Comparison of ENCODE assay signal across 1 cellular context in the genomic region with DNA sequence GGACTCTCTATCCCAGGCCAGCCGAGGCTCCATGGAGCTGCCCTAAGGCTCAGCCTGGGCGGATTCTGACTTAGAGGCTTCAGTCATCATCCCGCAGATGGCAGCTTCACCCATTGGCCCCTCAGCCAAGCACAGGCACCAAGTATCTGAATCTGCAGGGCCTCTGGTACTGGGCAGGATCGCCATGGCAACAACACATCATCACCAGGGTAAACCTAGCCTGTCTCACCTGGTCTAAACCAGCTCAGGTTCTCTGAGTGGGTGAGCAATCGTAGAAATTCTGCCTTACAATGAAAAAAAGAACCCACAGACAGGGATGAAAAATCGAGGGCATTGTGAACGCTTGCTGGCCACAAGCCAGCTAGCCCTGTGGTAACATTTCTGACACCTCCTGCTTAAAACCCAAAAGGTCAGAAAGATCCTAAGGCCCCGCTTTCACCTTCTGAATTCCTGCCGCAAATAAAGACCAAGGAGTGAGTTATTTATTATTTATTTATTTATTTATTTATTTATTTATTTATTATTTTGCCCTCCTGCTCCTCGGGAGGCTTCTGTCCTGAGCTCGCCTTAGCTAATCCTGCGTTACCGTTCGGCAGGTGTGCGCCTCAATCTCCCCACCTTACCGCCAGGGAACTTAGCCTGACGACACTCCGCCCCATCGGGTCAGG.
TF ChIP-seq lines count a peak whose summit lies in the region.

No MANE protein-coding gene starts in this region.

TF ChIP-seq in HEK293, 187 proteins besides CTCF, POLR2A, EP300 and RAD21 (continued from another document and continues in another):
- TF ChIP-seq, protein P1, sequence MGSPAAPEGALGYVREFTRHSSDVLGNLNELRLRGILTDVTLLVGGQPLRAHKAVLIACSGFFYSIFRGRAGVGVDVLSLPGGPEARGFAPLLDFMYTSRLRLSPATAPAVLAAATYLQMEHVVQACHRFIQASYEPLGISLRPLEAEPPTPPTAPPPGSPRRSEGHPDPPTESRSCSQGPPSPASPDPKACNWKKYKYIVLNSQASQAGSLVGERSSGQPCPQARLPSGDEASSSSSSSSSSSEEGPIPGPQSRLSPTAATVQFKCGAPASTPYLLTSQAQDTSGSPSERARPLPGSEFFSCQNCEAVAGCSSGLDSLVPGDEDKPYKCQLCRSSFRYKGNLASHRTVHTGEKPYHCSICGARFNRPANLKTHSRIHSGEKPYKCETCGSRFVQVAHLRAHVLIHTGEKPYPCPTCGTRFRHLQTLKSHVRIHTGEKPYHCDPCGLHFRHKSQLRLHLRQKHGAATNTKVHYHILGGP (tag by site-specific recombination; IDR thresholded peaks at IDR 0.05): 0 out of 2 replicates have a peak, but pooled peaks have one; percentile 20
- TF ChIP-seq ZNF202 (tag by site-specific recombination; IDR thresholded peaks at IDR 0.05; ENCODE audit: borderline replicate concordance) (no peak), ZNF626 (tag by site-specific recombination; IDR thresholded peaks at IDR 0.05) (no peak), ZNF76 (tag by site-specific recombination; IDR thresholded peaks at IDR 0.05; ENCODE audit: borderline replicate concordance, low read depth) (no peak), ZNF214 (tag by site-specific recombination; IDR thresholded peaks at IDR 0.05; ENCODE audit: borderline replicate concordance) (no peak), ZNF792 (tag by site-specific recombination; IDR thresholded peaks at IDR 0.05) (no peak), ZNF311 (tag by site-specific recombination; IDR thresholded peaks at IDR 0.05; ENCODE audit: borderline replicate concordance) (no peak), ZIC2 (tag by site-specific recombination; IDR thresholded peaks at IDR 0.05) (no peak), MEIS1 (CRISPR knock-in tag; IDR thresholded peaks at IDR 0.05; ENCODE audit: borderline replicate concordance) (no peak), ZNF837 (tag by site-specific recombination; IDR thresholded peaks at IDR 0.05) (no peak), ZNF155 (tag by site-specific recombination; IDR thresholded peaks at IDR 0.05) (no peak), PRDM1 (tag by site-specific recombination; IDR thresholded peaks at IDR 0.05) (no peak), ZBTB48 (tag by site-specific recombination; IDR thresholded peaks at IDR 0.05) (no peak), ZNF658 (tag by site-specific recombination; IDR thresholded peaks at IDR 0.05) (no peak), ZNF37A (tag by site-specific recombination; IDR thresholded peaks at IDR 0.05) (no peak), ZFP41 (tag by site-specific recombination; IDR thresholded peaks at IDR 0.05; ENCODE audit: borderline replicate concordance) (no peak), ZNF747 (tag by site-specific recombination; IDR thresholded peaks at IDR 0.05) (no peak), ZNF560 (tag by site-specific recombination; IDR thresholded peaks at IDR 0.05; ENCODE audit: borderline replicate concordance) (peak; percentile 88; the same call in 1 of the 2 replicates), ZBTB7A (tag by site-specific recombination; IDR thresholded peaks at IDR 0.05; ENCODE audit: low read depth) (no peak), ZNF654 (tag by site-specific recombination; IDR thresholded peaks at IDR 0.05; ENCODE audit: low read depth) (peak; percentile 32), ZNF23 (tag by site-specific recombination; IDR thresholded peaks at IDR 0.05; ENCODE audit: borderline replicate concordance) (no peak), GFI1B (tag by site-specific recombination; IDR thresholded peaks at IDR 0.05) (no peak), ZSCAN30 (tag by site-specific recombination; IDR thresholded peaks at IDR 0.05) (no peak), ZNF776 (tag by site-specific recombination; IDR thresholded peaks at IDR 0.05; ENCODE audit: borderline replicate concordance) (no peak), ZFP3 (tag by site-specific recombination; IDR thresholded peaks at IDR 0.05; ENCODE audit: low read depth) (no peak), ZNF830 (tag by site-specific recombination; IDR thresholded peaks at IDR 0.05; ENCODE audit: low read depth) (no peak), ZNF391 (tag by site-specific recombination; IDR thresholded peaks at IDR 0.05; ENCODE audit: borderline replicate concordance, low read depth) (no peak), ZNF132 (tag by site-specific recombination; IDR thresholded peaks at IDR 0.05; ENCODE audit: borderline replicate concordance) (no peak), FEZF1 (tag by site-specific recombination; IDR thresholded peaks at IDR 0.05) (no peak), ZNF707 (tag by site-specific recombination; IDR thresholded peaks at IDR 0.05) (no peak), ZNF555 (tag by site-specific recombination; conservative IDR thresholded peaks at IDR 0.05) (peak; percentile 86)
- TF ChIP-seq, protein P2, sequence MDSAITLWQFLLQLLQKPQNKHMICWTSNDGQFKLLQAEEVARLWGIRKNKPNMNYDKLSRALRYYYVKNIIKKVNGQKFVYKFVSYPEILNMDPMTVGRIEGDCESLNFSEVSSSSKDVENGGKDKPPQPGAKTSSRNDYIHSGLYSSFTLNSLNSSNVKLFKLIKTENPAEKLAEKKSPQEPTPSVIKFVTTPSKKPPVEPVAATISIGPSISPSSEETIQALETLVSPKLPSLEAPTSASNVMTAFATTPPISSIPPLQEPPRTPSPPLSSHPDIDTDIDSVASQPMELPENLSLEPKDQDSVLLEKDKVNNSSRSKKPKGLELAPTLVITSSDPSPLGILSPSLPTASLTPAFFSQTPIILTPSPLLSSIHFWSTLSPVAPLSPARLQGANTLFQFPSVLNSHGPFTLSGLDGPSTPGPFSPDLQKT (IDR thresholded peaks at IDR 0.05; ENCODE audit: borderline replicate concordance, low read depth, low read length): no peak
- TF ChIP-seq, protein P3, sequence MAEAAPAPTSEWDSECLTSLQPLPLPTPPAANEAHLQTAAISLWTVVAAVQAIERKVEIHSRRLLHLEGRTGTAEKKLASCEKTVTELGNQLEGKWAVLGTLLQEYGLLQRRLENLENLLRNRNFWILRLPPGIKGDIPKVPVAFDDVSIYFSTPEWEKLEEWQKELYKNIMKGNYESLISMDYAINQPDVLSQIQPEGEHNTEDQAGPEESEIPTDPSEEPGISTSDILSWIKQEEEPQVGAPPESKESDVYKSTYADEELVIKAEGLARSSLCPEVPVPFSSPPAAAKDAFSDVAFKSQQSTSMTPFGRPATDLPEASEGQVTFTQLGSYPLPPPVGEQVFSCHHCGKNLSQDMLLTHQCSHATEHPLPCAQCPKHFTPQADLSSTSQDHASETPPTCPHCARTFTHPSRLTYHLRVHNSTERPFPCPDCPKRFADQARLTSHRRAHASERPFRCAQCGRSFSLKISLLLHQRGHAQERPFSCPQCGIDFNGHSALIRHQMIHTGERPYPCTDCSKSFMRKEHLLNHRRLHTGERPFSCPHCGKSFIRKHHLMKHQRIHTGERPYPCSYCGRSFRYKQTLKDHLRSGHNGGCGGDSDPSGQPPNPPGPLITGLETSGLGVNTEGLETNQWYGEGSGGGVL (tag by site-specific recombination; IDR thresholded peaks at IDR 0.05): no peak
- TF ChIP-seq, protein P4, sequence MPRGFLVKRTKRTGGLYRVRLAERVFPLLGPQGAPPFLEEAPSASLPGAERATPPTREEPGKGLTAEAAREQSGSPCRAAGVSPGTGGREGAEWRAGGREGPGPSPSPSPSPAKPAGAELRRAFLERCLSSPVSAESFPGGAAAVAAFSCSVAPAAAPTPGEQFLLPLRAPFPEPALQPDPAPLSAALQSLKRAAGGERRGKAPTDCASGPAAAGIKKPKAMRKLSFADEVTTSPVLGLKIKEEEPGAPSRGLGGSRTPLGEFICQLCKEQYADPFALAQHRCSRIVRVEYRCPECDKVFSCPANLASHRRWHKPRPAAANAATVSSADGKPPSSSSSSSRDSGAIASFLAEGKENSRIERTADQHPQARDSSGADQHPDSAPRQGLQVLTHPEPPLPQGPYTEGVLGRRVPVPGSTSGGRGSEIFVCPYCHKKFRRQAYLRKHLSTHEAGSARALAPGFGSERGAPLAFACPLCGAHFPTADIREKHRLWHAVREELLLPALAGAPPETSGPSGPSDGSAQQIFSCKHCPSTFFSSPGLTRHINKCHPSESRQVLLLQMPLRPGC (tag by site-specific recombination; IDR thresholded peaks at IDR 0.05): no peak
- TF ChIP-seq, protein P5, sequence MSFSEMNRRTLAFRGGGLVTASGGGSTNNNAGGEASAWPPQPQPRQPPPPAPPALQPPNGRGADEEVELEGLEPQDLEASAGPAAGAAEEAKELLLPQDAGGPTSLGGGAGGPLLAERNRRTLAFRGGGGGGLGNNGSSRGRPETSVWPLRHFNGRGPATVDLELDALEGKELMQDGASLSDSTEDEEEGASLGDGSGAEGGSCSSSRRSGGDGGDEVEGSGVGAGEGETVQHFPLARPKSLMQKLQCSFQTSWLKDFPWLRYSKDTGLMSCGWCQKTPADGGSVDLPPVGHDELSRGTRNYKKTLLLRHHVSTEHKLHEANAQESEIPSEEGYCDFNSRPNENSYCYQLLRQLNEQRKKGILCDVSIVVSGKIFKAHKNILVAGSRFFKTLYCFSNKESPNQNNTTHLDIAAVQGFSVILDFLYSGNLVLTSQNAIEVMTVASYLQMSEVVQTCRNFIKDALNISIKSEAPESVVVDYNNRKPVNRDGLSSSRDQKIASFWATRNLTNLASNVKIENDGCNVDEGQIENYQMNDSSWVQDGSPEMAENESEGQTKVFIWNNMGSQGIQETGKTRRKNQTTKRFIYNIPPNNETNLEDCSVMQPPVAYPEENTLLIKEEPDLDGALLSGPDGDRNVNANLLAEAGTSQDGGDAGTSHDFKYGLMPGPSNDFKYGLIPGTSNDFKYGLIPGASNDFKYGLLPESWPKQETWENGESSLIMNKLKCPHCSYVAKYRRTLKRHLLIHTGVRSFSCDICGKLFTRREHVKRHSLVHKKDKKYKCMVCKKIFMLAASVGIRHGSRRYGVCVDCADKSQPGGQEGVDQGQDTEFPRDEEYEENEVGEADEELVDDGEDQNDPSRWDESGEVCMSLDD (tag by site-specific recombination; IDR thresholded peaks at IDR 0.05): no peak
- TF ChIP-seq, protein P6, sequence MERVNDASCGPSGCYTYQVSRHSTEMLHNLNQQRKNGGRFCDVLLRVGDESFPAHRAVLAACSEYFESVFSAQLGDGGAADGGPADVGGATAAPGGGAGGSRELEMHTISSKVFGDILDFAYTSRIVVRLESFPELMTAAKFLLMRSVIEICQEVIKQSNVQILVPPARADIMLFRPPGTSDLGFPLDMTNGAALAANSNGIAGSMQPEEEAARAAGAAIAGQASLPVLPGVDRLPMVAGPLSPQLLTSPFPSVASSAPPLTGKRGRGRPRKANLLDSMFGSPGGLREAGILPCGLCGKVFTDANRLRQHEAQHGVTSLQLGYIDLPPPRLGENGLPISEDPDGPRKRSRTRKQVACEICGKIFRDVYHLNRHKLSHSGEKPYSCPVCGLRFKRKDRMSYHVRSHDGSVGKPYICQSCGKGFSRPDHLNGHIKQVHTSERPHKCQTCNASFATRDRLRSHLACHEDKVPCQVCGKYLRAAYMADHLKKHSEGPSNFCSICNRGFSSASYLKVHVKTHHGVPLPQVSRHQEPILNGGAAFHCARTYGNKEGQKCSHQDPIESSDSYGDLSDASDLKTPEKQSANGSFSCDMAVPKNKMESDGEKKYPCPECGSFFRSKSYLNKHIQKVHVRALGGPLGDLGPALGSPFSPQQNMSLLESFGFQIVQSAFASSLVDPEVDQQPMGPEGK (tag by site-specific recombination; IDR thresholded peaks at IDR 0.05): no peak
- TF ChIP-seq, protein P7, sequence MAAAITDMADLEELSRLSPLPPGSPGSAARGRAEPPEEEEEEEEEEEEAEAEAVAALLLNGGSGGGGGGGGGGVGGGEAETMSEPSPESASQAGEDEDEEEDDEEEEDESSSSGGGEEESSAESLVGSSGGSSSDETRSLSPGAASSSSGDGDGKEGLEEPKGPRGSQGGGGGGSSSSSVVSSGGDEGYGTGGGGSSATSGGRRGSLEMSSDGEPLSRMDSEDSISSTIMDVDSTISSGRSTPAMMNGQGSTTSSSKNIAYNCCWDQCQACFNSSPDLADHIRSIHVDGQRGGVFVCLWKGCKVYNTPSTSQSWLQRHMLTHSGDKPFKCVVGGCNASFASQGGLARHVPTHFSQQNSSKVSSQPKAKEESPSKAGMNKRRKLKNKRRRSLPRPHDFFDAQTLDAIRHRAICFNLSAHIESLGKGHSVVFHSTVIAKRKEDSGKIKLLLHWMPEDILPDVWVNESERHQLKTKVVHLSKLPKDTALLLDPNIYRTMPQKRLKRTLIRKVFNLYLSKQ (tag by site-specific recombination; IDR thresholded peaks at IDR 0.05; ENCODE audit: borderline replicate concordance): no peak
- TF ChIP-seq, protein P8, sequence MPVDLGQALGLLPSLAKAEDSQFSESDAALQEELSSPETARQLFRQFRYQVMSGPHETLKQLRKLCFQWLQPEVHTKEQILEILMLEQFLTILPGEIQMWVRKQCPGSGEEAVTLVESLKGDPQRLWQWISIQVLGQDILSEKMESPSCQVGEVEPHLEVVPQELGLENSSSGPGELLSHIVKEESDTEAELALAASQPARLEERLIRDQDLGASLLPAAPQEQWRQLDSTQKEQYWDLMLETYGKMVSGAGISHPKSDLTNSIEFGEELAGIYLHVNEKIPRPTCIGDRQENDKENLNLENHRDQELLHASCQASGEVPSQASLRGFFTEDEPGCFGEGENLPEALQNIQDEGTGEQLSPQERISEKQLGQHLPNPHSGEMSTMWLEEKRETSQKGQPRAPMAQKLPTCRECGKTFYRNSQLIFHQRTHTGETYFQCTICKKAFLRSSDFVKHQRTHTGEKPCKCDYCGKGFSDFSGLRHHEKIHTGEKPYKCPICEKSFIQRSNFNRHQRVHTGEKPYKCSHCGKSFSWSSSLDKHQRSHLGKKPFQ (tag by site-specific recombination; IDR thresholded peaks at IDR 0.05): no peak
- TF ChIP-seq, protein P9, sequence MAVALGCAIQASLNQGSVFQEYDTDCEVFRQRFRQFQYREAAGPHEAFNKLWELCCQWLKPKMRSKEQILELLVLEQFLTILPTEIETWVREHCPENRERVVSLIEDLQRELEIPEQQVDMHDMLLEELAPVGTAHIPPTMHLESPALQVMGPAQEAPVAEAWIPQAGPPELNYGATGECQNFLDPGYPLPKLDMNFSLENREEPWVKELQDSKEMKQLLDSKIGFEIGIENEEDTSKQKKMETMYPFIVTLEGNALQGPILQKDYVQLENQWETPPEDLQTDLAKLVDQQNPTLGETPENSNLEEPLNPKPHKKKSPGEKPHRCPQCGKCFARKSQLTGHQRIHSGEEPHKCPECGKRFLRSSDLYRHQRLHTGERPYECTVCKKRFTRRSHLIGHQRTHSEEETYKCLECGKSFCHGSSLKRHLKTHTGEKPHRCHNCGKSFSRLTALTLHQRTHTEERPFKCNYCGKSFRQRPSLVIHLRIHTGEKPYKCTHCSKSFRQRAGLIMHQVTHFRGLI (tag by site-specific recombination; IDR thresholded peaks at IDR 0.05): no peak
